In the genomic region with DNA sequence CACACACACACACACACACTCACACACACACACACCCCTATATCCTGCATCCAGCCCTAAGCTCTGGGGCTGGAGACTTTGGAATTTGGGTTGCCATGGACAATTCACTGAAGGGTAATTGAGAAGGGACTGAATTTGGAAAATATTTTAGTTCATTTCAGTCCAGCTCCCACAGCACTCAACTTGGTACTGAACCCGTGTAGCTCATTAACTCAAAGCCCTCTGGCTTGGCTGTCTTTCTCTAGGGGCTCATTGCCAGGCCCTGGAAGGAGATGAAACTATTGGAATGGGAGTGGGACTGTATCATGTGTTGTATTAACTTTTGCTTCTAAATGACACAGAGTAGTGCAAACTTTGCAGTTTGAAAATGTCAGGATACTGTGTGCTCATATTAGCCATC, we compare ENCODE assay signal across 8 cellular contexts.
"Had no signal": no experiment of that assay in that cellular context is flagged by ENCODE, and none has a peak within 500 bp of the region (broad histone marks: within the 10 kb centered on the region; RNA-seq: fewer than 3 reads in every experiment).

No MANE protein-coding gene starts in this region.

- DNase-seq: H9, HCEC 1CT, IMR-90 had no signal

- H3K4me1 Mint-ChIP-seq: GM23338, H9 had no signal

- H3K27ac Mint-ChIP-seq: GM23338 had no signal

- H3K4me3 Mint-ChIP-seq: GM23338, H9 had no signal

- H3K4me3 ChIP-seq: GM23338, K562 had no signal

- FAIRE-seq: H1, H54, HTR-8/SVneo, K562 had no signal

- H2AFZ ChIP-seq: GM23338 had no signal

- H3K4me2 ChIP-seq: GM23338 had no signal

- H3K9me3 Mint-ChIP-seq: H9 had no signal

- ATAC-seq: GM23338, K562 had no signal
